23 cellular contexts compared by ENCODE assay signal in the genomic region with DNA sequence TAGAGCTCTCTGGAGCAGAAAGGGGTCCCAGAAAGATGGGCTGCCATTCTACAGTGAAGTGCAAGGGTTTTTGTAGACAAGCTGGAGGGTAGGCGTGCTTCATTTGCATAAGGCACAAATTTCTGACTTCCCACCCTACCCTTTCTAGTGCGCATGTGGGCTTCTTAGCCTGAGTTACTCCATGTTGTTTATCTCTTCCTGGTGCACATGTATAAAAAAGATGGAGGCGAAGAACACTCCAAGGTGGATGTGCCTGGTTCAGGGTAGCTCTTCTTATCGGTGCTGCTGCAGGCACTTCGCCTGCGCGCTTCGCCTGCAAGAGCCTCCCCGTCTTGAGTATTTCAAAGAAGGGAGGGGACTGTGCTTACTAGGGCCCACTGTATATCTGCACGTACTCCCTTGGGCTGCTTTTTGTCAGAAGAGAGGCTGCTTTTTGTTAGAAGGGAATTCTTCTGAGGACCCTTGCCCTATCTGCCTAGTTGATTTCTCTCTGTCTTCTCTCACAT.
A peak's percentile ranks its signal among the peaks of the same experiment; 100 is the strongest.
DNase-seq lines count a peak whose midpoint lies in the region; ATAC-seq and TF ChIP-seq lines count a peak whose summit lies in the region.
"Had no signal": no experiment of that assay in that cellular context is flagged by ENCODE, and none has a peak within 500 bp of the region (broad histone marks: within the 10 kb centered on the region; RNA-seq: fewer than 3 reads in every experiment).

No MANE protein-coding gene starts in this region.

- no peak for TF ChIP-seq POLR2A in erythroblast (IDR thresholded peaks at IDR 0.05; ENCODE audit: low read length)

- no peak overlapping the region for H4K12ac ChIP-seq in trophoblast cell (ENCODE audit: low read depth, low read length)

- peaks cover 3% of the 10 kb centered on the region; the same call in 2 of the 3 replicates for H3K9me3 Mint-ChIP-seq in GM23338

- H3K4ac ChIP-seq in trophoblast cell (ENCODE audit: low read depth, low read length) = no peak overlapping the region

- ATAC-seq in GM23338 (peak; percentile 39), PC-3 (no peak), right cardiac atrium (no peak)
- ATAC-seq: CD8-positive, alpha-beta T cell; HepG2 had no signal

- peak overlapping the region; percentile 49 for H2BK5ac ChIP-seq in trophoblast cell (ENCODE audit: low read depth, low read length, poor library complexity)

- H3K18ac ChIP-seq in trophoblast cell (ENCODE audit: low read length) = no peak overlapping the region

- no peak overlapping the region; the same call in 1 of the 2 replicates for H3K27ac Mint-ChIP-seq in GM23338
- H3K27ac Mint-ChIP-seq: CD8-positive, alpha-beta T cell had no signal

- POLR2A ChIA-PET in PC-3 (lab: Charles Lee; ENCODE audit: unreplicated experiment) = no interaction called here

- H3K4me3 Mint-ChIP-seq in GM23338 = no peak overlapping the region
- H3K4me3 Mint-ChIP-seq: CD8-positive, alpha-beta T cell had no signal

- 0 out of 2 replicates have a peak, but pooled peaks cover 12% of the 10 kb centered on the region for H3K9me2 ChIP-seq in GM23338 (ENCODE audit: insufficient read depth)
- H3K9me2 ChIP-seq in PC-3 (replicated peaks; ENCODE audit: low read length) = no peaks in the 10 kb centered on the region

- H3K4me1 ChIP-seq in GM23338 (ENCODE audit: insufficient read depth) = peaks cover 12% of the 10 kb centered on the region
- H3K4me1 ChIP-seq in PC-3 (ENCODE audit: insufficient read depth, low read length) = no peaks in the 10 kb centered on the region
- H3K4me1 ChIP-seq in trophoblast cell (ENCODE audit: control insufficient read depth in 1 of 2, insufficient read depth in 2 of 2, low read length in 2 of 2) = peaks cover 7 to 9% of the 10 kb centered on the region in 2 experiments
- no peaks in the 10 kb centered on the region for H3K4me1 ChIP-seq in right cardiac atrium (ENCODE audit: control insufficient read depth, insufficient read depth, low read length)
- H3K4me1 ChIP-seq: SJCRH30 had no signal

- H3F3A ChIP-seq in GM23338 (replicated peaks; ENCODE audit: low read depth) (no peaks in the 10 kb centered on the region), PC-3 (ENCODE audit: low read length, unreplicated experiment) (no peaks in the 10 kb centered on the region)

- no peak overlapping the region for H2AK5ac ChIP-seq in trophoblast cell (ENCODE audit: low read length)

- H2AFZ ChIP-seq in GM23338 (peak overlapping the region; percentile 72; the same call in 1 of the 2 replicates), PC-3 (ENCODE audit: low read length) (peak overlapping the region; percentile 16; the same call in 1 of the 2 replicates), trophoblast cell (ENCODE audit: insufficient read depth, low read length, poor library complexity) (no peak overlapping the region)

- peaks cover 11% of the 10 kb centered on the region; the same call in 2 of the 3 replicates for H3K36me3 Mint-ChIP-seq in GM23338 (ENCODE audit: low read depth)
- H3K36me3 Mint-ChIP-seq: CD8-positive, alpha-beta T cell had no signal

- H4K91ac ChIP-seq in trophoblast cell (ENCODE audit: low read depth, low read length) = peak overlapping the region; percentile 75

- CTCF ChIA-PET in PC-3 (lab: Charles Lee) = no interaction called here

- H4K8ac ChIP-seq in trophoblast cell (ENCODE audit: low read depth, low read length) = no peak overlapping the region

- intact Hi-C loops in PC-3 (cut with micrococcal nuclease) = no loop called here
- intact Hi-C loops in right cardiac atrium (cut with DNase I) = no loop called here

- peak overlapping the region; percentile 50 for H3K14ac ChIP-seq in trophoblast cell (ENCODE audit: low read length)

- H3K27me3 ChIP-seq in GM23338 (ENCODE audit: insufficient read depth) (no peaks in the 10 kb centered on the region), PC-3 (ENCODE audit: low read length) (no peaks in the 10 kb centered on the region), trophoblast cell (ENCODE audit: insufficient read depth, low read length) (no peaks in the 10 kb centered on the region), right cardiac atrium (ENCODE audit: control insufficient read depth, insufficient read depth) (no peaks in the 10 kb centered on the region)
- H3K27me3 ChIP-seq: SJCRH30 had no signal

- H3K9ac ChIP-seq in PC-3 (ENCODE audit: low read length) (no peak overlapping the region), trophoblast cell (ENCODE audit: low read length) (no peak overlapping the region)

- H2BK120ac ChIP-seq in trophoblast cell (ENCODE audit: insufficient read depth, low read length, poor library complexity) = no peak overlapping the region

- no peaks in the 10 kb centered on the region for H3K9me3 ChIP-seq in PC-3 (ENCODE audit: low read length)
- H3K9me3 ChIP-seq in trophoblast cell (ENCODE audit: insufficient read depth, low read depth, low read length) = no peaks in the 10 kb centered on the region
- no peaks in the 10 kb centered on the region for H3K9me3 ChIP-seq in right cardiac atrium (ENCODE audit: control insufficient read depth, low read length)
- H3K9me3 ChIP-seq: SJCRH30 had no signal

- no peak overlapping the region for H3K27ac ChIP-seq in GM23338 (ENCODE audit: low read depth)
- H3K27ac ChIP-seq in PC-3 (ENCODE audit: low read length) = no peak overlapping the region
- peak overlapping the region; percentile 65 for H3K27ac ChIP-seq in trophoblast cell (ENCODE audit: low read depth, low read length)
- H3K27ac ChIP-seq in right cardiac atrium (ENCODE audit: low read length) = no peak overlapping the region
- H3K27ac ChIP-seq: C4-2B, SJCRH30 had no signal

- peak; percentile 11 for DNase-seq in GM23338 (ENCODE audit: low spot score)
- no peak for DNase-seq in PC-3
- peak; percentile 59 to 77 for DNase-seq in erythroblast (lab: John Stamatoyannopoulos, UW)
- no peak for DNase-seq in trophoblast cell
- no peak for DNase-seq in foreskin fibroblast
- no peak for DNase-seq in SKM-1 (lab: John Stamatoyannopoulos, UW; ENCODE audit: unreplicated experiment)
- DNase-seq in right cardiac atrium = no peak
- DNase-seq: CD8-positive, alpha-beta T cell; DMS 273 treated with DMSO at 0.1 percent for 48 hours; DMS79; EL; GF-D8; H7; KBM-7; NCI-H1105 treated with DMSO at 0.1 percent for 48 hours; NCI-H2029 treated with DMSO at 0.1 percent for 48 hours; NCI-H226; NCI-H510A; NCI-H69; OCI-M1 had no signal

- H4K20me1 ChIP-seq in GM23338 (replicated peaks; ENCODE audit: insufficient read depth) (no peaks in the 10 kb centered on the region), PC-3 (ENCODE audit: low read length) (no peaks in the 10 kb centered on the region)

- H3K79me2 ChIP-seq in GM23338 (replicated peaks; ENCODE audit: insufficient read depth) = no peaks in the 10 kb centered on the region
- no peaks in the 10 kb centered on the region for H3K79me2 ChIP-seq in PC-3 (ENCODE audit: low read length)
- no peaks in the 10 kb centered on the region for H3K79me2 ChIP-seq in trophoblast cell (ENCODE audit: control insufficient read depth, insufficient read depth, low read length, poor library complexity)

- no CpG with 5 or more reads among the region's 10 CpGs for WGBS in trophoblast cell (ENCODE audit: extremely low coverage, insufficient coverage, insufficient read length)
- 48% methylated on average over 8 of the region's 10 CpGs for WGBS in right cardiac atrium

- H3K4me2 ChIP-seq in GM23338 = no peak overlapping the region
- H3K4me2 ChIP-seq in PC-3 (ENCODE audit: low read length) = no peak overlapping the region
- no peak overlapping the region for H3K4me2 ChIP-seq in trophoblast cell (ENCODE audit: low read length)

- no peak overlapping the region for H3K4me3 ChIP-seq in GM23338
- no peak overlapping the region for H3K4me3 ChIP-seq in PC-3 (ENCODE audit: low read length)
- no peak overlapping the region for H3K4me3 ChIP-seq in trophoblast cell (ENCODE audit: low read depth, low read length)
- H3K4me3 ChIP-seq in foreskin fibroblast (ENCODE audit: low read depth in 1 of 2, low read length in 2 of 2) = no peak overlapping the region
- no peak overlapping the region for H3K4me3 ChIP-seq in right cardiac atrium (ENCODE audit: low read length)
- H3K4me3 ChIP-seq: SJCRH30 had no signal

- peaks cover 2% of the 10 kb centered on the region for H3K79me1 ChIP-seq in trophoblast cell (ENCODE audit: low read length)

- peaks cover 2% of the 10 kb centered on the region for H3K27me3 Mint-ChIP-seq in GM23338 (ENCODE audit: insufficient read depth, low read depth, poor library complexity)

- peak overlapping the region; percentile 77 for H2BK12ac ChIP-seq in trophoblast cell (ENCODE audit: low read length)

- no peak overlapping the region for H3K23ac ChIP-seq in trophoblast cell (ENCODE audit: low read length)

- no TSS peak for BruUV-seq in PC-3 (replicated peaks; lab: Mats Ljungman, UMichigan)

- peaks cover 12% of the 10 kb centered on the region for H3K4me1 Mint-ChIP-seq in GM23338

- TF ChIP-seq CTCF in GM23338 (conservative IDR thresholded peaks at IDR 0.05; ENCODE audit: low read depth in 2 of 2) (no peak), PC-3 (conservative IDR thresholded peaks at IDR 0.05; ENCODE audit: low read depth, low read length) (no peak), foreskin fibroblast (IDR thresholded peaks at IDR 0.05; ENCODE audit: low read depth, low read length) (no peak)

- H3K36me3 ChIP-seq in GM23338 (ENCODE audit: insufficient read depth) = no peaks in the 10 kb centered on the region
- no peaks in the 10 kb centered on the region for H3K36me3 ChIP-seq in PC-3 (ENCODE audit: low read depth, low read length)
- no peaks in the 10 kb centered on the region for H3K36me3 ChIP-seq in trophoblast cell (ENCODE audit: control insufficient read depth in 1 of 2, insufficient read depth in 2 of 2, low read length in 2 of 2)
- H3K36me3 ChIP-seq: SJCRH30 had no signal

TF ChIP-seq in GM23338, 12 proteins besides CTCF, POLR2A, EP300 and RAD21 (continues in another document):
- no peak for TF ChIP-seq ZNF331 (CRISPR knock-in tag; IDR thresholded peaks at IDR 0.05; ENCODE audit: low read depth)
- TF ChIP-seq, protein P1, sequence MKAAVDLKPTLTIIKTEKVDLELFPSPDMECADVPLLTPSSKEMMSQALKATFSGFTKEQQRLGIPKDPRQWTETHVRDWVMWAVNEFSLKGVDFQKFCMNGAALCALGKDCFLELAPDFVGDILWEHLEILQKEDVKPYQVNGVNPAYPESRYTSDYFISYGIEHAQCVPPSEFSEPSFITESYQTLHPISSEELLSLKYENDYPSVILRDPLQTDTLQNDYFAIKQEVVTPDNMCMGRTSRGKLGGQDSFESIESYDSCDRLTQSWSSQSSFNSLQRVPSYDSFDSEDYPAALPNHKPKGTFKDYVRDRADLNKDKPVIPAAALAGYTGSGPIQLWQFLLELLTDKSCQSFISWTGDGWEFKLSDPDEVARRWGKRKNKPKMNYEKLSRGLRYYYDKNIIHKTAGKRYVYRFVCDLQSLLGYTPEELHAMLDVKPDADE (IDR thresholded peaks at IDR 0.05) = no peak

Comparison
In these comparisons a context has a peak if more than half of its experiments do, and no peak if none do; other contexts are left out.
1. DNase-seq: peak in GM23338 (single experiment) and erythroblast (2 of 2); none in PC-3 (single experiment), trophoblast cell (0 of 2), foreskin fibroblast (0 of 2), SKM-1 (single experiment) and right cardiac atrium (0 of 3).